In genomic region chr3:168251371-168251770, GRCh38 we compare ENCODE assay signal across 7 cellular contexts.
A peak's percentile ranks its signal among the peaks of the same experiment; 100 is the strongest.
DNase-seq lines count a peak whose midpoint lies in the region; ATAC-seq and TF ChIP-seq lines count a peak whose summit lies in the region.

No MANE protein-coding gene starts in this region.

- no peaks in the 10 kb centered on the region for H3K4me1 ChIP-seq in HEK293 (ENCODE audit: control insufficient read depth, insufficient read depth, low read length)

- intact Hi-C loops in activated CD4-positive, alpha-beta T cell treated with anti-CD3 and anti-CD28 coated beads for 36 hours (cut with DNase I, micrococcal nuclease), result no loop called here

- H3K4me3 ChIP-seq in HEK293 (ENCODE audit: low read depth, low read length) (no peak overlapping the region), retinal pigment epithelial cell (ENCODE audit: low read length) (peak overlapping the region; percentile 65)

- H3K27ac Mint-ChIP-seq in activated CD4-positive, alpha-beta T cell treated with anti-CD3 and anti-CD28 coated beads for 36 hours, result no peak overlapping the region

- H3K9me3 ChIP-seq in HEK293 (ENCODE audit: control insufficient read depth, insufficient read depth, low read depth, low read length), result no peaks in the 10 kb centered on the region

- H3K27ac ChIP-seq in HEK293 (ENCODE audit: extremely low read depth, low read depth, low read length), result no peak overlapping the region

- peaks cover 3% of the 10 kb centered on the region for H3K9me3 Mint-ChIP-seq in activated CD4-positive, alpha-beta T cell treated with anti-CD3 and anti-CD28 coated beads for 36 hours (ENCODE audit: low read depth)

- TF ChIP-seq CTCF in HEK293 (tag by site-specific recombination; IDR thresholded peaks at IDR 0.05) (no peak), retinal pigment epithelial cell (conservative IDR thresholded peaks at IDR 0.05; ENCODE audit: low read depth, low read length) (no peak)

- ATAC-seq in GM19043 (IDR thresholded peaks at IDR 0.05; ENCODE audit: low read depth, unreplicated experiment), result peak; percentile 39
- ATAC-seq in HG03520 (IDR thresholded peaks at IDR 0.05; ENCODE audit: unreplicated experiment), result peak; percentile 52
- ATAC-seq in activated CD4-positive, alpha-beta T cell treated with anti-CD3 and anti-CD28 coated beads for 36 hours, result no peak

- H3K36me3 ChIP-seq in HEK293 (ENCODE audit: control insufficient read depth in 2 of 2, insufficient read depth in 1 of 2, low read length in 2 of 2), result no peaks in the 10 kb centered on the region

- DNase-seq in retinal pigment epithelial cell (ENCODE audit: low read depth) (no peak), SKM-1 (lab: John Stamatoyannopoulos, UW; ENCODE audit: unreplicated experiment) (no peak), epidermal melanocyte (ENCODE audit: insufficient read length, low spot score) (no peak)
- DNase-seq in activated CD4-positive, alpha-beta T cell treated with anti-CD3 and anti-CD28 coated beads for 36 hours, result no peak

- H3K27me3 Mint-ChIP-seq in activated CD4-positive, alpha-beta T cell treated with anti-CD3 and anti-CD28 coated beads for 36 hours, result peaks cover 43% of the 10 kb centered on the region

- peaks cover 13% of the 10 kb centered on the region for H3K4me1 Mint-ChIP-seq in activated CD4-positive, alpha-beta T cell treated with anti-CD3 and anti-CD28 coated beads for 36 hours

- H3K36me3 Mint-ChIP-seq in activated CD4-positive, alpha-beta T cell treated with anti-CD3 and anti-CD28 coated beads for 36 hours (ENCODE audit: low read depth), result no peaks in the 10 kb centered on the region

- no peak overlapping the region for H3K4me3 Mint-ChIP-seq in activated CD4-positive, alpha-beta T cell treated with anti-CD3 and anti-CD28 coated beads for 36 hours

- CTCF ChIA-PET in HEK293 (lab: Yijun Ruan, JAX), result interaction anchor here (0.7 kb wide), 1 partner anchor 26 kb away, joined by 4 read pairs; no protein-coding TSS in a partner anchor
- CTCF ChIA-PET in activated CD4-positive, alpha-beta T cell treated with anti-CD3 and anti-CD28 coated beads for 36 hours (lab: Charles Lee), result no interaction called here

- POLR2A ChIA-PET in HEK293 (lab: Yijun Ruan, JAX), result no interaction called here
- POLR2A ChIA-PET in activated CD4-positive, alpha-beta T cell treated with anti-CD3 and anti-CD28 coated beads for 36 hours (lab: Charles Lee), result no interaction called here

TF ChIP-seq in HEK293, 187 proteins besides CTCF, POLR2A, EP300 and RAD21:
- no peak for TF ChIP-seq ZBTB26 (tag by site-specific recombination; optimal IDR thresholded peaks at IDR 0.05)
- TF ChIP-seq ZNF362 (tag by site-specific recombination; IDR thresholded peaks at IDR 0.05), result no peak
- no peak for TF ChIP-seq ZNF302 (tag by site-specific recombination; IDR thresholded peaks at IDR 0.05; ENCODE audit: low read depth)
- TF ChIP-seq PRDM4 (tag by site-specific recombination; IDR thresholded peaks at IDR 0.05), result peak; percentile 46; the same call in 1 of the 2 replicates
